8 cellular contexts compared by ENCODE assay signal in the genomic region with DNA sequence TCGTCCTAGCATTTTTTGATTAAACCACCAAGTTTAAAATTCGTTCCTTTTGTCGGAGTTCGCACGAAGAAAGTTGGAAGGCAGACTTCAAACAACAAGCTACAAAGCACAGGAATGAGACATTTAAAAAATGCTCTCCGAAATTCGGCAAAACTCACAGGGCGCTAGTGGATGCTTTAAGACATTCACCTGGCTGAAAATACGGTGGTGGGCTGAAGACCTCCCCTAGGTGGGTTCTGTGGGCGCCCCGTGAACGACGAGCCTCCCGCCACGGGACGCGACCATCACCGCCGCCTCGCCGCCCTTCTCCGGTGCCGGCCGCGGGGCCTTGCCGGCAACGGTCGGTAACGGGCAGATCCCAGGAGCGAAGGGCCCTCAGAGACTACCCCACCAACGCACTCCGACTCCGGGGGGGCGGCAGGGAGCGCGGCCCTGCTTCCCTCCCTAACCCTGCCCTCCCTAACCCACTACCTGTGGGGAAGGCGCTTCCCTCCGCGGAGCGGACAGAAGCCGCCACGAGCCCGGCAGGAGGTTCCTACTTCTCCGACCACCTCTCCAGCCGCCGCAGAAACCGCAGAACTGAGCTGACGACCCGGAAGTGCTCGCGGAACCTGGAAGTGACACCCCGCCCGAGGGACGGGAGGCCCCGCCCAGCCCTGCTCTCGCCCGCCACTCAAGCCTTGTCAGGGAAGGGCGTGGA. TPM values are rescaled to one million over a fixed set of nuclear protein-coding genes. Genes with fewer than 3 reads are reported as not detected.
A peak's percentile ranks its signal among the peaks of the same experiment; 100 is the strongest.
DNase-seq lines count a peak whose midpoint lies in the region; ATAC-seq and TF ChIP-seq lines count a peak whose summit lies in the region.

A gene with protein sequence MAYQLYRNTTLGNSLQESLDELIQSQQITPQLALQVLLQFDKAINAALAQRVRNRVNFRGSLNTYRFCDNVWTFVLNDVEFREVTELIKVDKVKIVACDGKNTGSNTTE (minus strand): TSS at position 581 of the 700 bp plus-strand sequence. CDS start 5,238 bp downstream, outside the sequence.

- H3K79me2 ChIP-seq in GM23338 (replicated peaks; ENCODE audit: insufficient read depth): peaks cover 50% of the 10 kb centered on the region

- peak; percentile 99 for ATAC-seq in GM23338

- peak within 1 kb of the TSS; percentile 70 for H3K4me3 ChIP-seq in GM23338
- peak within 1 kb of the TSS; percentile 82 to 96 (median 89) for H3K4me3 ChIP-seq in esophagus squamous epithelium
- peak within 1 kb of the TSS; percentile 90 to 92 for H3K4me3 ChIP-seq in muscle layer of duodenum (ENCODE audit: low read depth in 1 of 2, low read length in 2 of 2)

- H3F3A ChIP-seq in GM23338 (replicated peaks; ENCODE audit: low read depth): no peaks in the 10 kb centered on the region

- peak in 2 of 4 donors; percentile 47 to 70 for TF ChIP-seq POLR2A in esophagus squamous epithelium (IDR thresholded peaks at IDR 0.05)

- 0% methylated on average over 14 to 30 of the region's 58 CpGs for WGBS in esophagus squamous epithelium, 2 donors

- no peaks in the 10 kb centered on the region for H3K9me2 ChIP-seq in GM23338 (ENCODE audit: insufficient read depth)

- peaks cover 23% of the 10 kb centered on the region for H4K20me1 ChIP-seq in GM23338 (replicated peaks; ENCODE audit: insufficient read depth)

- peaks cover 15% of the 10 kb centered on the region for H3K36me3 ChIP-seq in GM23338 (ENCODE audit: insufficient read depth)
- H3K36me3 ChIP-seq in esophagus squamous epithelium: peaks cover 0 to 44% (median 0%) of the 10 kb centered on the region in 3 donors
- peaks cover 11 to 17% of the 10 kb centered on the region in 2 donors for H3K36me3 ChIP-seq in muscle layer of duodenum (ENCODE audit: control insufficient read depth in 1 of 2, insufficient read depth in 2 of 2, low read length in 2 of 2)

- H3K27ac ChIP-seq in GM23338 (ENCODE audit: low read depth): peak within 1 kb of the TSS; percentile 78; the same call in 1 of the 2 replicates
- peak within 1 kb of the TSS; percentile 87 to 92 (median 90) for H3K27ac ChIP-seq in esophagus squamous epithelium
- H3K27ac ChIP-seq in muscle layer of duodenum (ENCODE audit: low read length): peak within 1 kb of the TSS; percentile 59

- peaks cover 2% of the 10 kb centered on the region; the same call in 1 of the 3 replicates for H3K9me3 Mint-ChIP-seq in GM23338

- H3K27ac Mint-ChIP-seq in GM23338: peak within 1 kb of the TSS; percentile 82; the same call in 1 of the 2 replicates

- H3K9me3 ChIP-seq in esophagus squamous epithelium (no peaks in the 10 kb centered on the region), muscle layer of duodenum (ENCODE audit: control insufficient read depth in 1 of 2, low read length in 2 of 2) (no peaks in the 10 kb centered on the region)

- peak within 1 kb of the TSS; percentile 49 for H2AFZ ChIP-seq in GM23338

- TF ChIP-seq CTCF in GM23338 (conservative IDR thresholded peaks at IDR 0.05; ENCODE audit: low read depth in 2 of 2): no peak
- no peak for TF ChIP-seq CTCF in esophagus squamous epithelium (IDR thresholded peaks at IDR 0.05)

- H3K4me1 Mint-ChIP-seq in GM23338: no peaks in the 10 kb centered on the region

- peaks cover 10% of the 10 kb centered on the region; the same call in 1 of the 2 replicates for H3K4me1 ChIP-seq in GM23338 (ENCODE audit: insufficient read depth)
- peaks cover 5 to 26% (median 9%) of the 10 kb centered on the region in 3 donors for H3K4me1 ChIP-seq in esophagus squamous epithelium
- H3K4me1 ChIP-seq in muscle layer of duodenum (ENCODE audit: control insufficient read depth in 1 of 2, insufficient read depth in 2 of 2, low read length in 2 of 2): peaks cover 7 to 24% of the 10 kb centered on the region in 2 donors

- no peaks in the 10 kb centered on the region for H3K27me3 ChIP-seq in GM23338 (ENCODE audit: insufficient read depth)
- no peaks in the 10 kb centered on the region for H3K27me3 ChIP-seq in esophagus squamous epithelium
- H3K27me3 ChIP-seq in muscle layer of duodenum (ENCODE audit: low read depth, low read length): no peaks in the 10 kb centered on the region

- DNase-seq in Daoy (ENCODE audit: low read depth) (peak; percentile 97), GM23338 (ENCODE audit: low spot score) (peak; percentile 98), Kasumi-1 (lab: John Stamatoyannopoulos, UW) (peak; percentile 88 to 96), RKO (ENCODE audit: low spot score) (peak; percentile 92), activated T-helper 1 cell treated with Interleukin-2 at 50 U/mL for 16 hours (ENCODE audit: low read depth) (peak; percentile 87), esophagus squamous epithelium (lab: John Stamatoyannopoulos, UW) (peak; percentile 78)
- peak; percentile 90 for DNase-seq in stimulated activated CD8-positive, alpha-beta memory T cell treated with anti-CD3 and anti-CD28 coated beads, Interleukin-7, amount 100 ng/mL, for 24 hours (ENCODE audit: low read depth)

- no peak within 1 kb of the TSS; the same call in 2 of the 3 replicates for H3K4me3 Mint-ChIP-seq in GM23338

- peaks cover 5% of the 10 kb centered on the region for H3K36me3 Mint-ChIP-seq in GM23338 (ENCODE audit: low read depth)

- intact Hi-C loops in esophagus squamous epithelium (cut with DNase I): no loop called here

- no peaks in the 10 kb centered on the region for H3K27me3 Mint-ChIP-seq in GM23338 (ENCODE audit: insufficient read depth, low read depth, poor library complexity)

- H3K4me2 ChIP-seq in GM23338: peak within 1 kb of the TSS; percentile 84

TF ChIP-seq in GM23338, 12 proteins besides CTCF, POLR2A, EP300 and RAD21 (continues in another document):
- TF ChIP-seq POLR2AphosphoS5 (IDR thresholded peaks at IDR 0.05; ENCODE audit: low read depth): peak; percentile 92
- peak; percentile 76 for TF ChIP-seq CREB1 (CRISPR knock-in tag; IDR thresholded peaks at IDR 0.05; ENCODE audit: low read depth)
- no peak for TF ChIP-seq NANOG (IDR thresholded peaks at IDR 0.05; ENCODE audit: borderline replicate concordance)
- TF ChIP-seq, protein P1, sequence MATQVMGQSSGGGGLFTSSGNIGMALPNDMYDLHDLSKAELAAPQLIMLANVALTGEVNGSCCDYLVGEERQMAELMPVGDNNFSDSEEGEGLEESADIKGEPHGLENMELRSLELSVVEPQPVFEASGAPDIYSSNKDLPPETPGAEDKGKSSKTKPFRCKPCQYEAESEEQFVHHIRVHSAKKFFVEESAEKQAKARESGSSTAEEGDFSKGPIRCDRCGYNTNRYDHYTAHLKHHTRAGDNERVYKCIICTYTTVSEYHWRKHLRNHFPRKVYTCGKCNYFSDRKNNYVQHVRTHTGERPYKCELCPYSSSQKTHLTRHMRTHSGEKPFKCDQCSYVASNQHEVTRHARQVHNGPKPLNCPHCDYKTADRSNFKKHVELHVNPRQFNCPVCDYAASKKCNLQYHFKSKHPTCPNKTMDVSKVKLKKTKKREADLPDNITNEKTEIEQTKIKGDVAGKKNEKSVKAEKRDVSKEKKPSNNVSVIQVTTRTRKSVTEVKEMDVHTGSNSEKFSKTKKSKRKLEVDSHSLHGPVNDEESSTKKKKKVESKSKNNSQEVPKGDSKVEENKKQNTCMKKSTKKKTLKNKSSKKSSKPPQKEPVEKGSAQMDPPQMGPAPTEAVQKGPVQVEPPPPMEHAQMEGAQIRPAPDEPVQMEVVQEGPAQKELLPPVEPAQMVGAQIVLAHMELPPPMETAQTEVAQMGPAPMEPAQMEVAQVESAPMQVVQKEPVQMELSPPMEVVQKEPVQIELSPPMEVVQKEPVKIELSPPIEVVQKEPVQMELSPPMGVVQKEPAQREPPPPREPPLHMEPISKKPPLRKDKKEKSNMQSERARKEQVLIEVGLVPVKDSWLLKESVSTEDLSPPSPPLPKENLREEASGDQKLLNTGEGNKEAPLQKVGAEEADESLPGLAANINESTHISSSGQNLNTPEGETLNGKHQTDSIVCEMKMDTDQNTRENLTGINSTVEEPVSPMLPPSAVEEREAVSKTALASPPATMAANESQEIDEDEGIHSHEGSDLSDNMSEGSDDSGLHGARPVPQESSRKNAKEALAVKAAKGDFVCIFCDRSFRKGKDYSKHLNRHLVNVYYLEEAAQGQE (IDR thresholded peaks at IDR 0.05; ENCODE audit: unreplicated experiment): peak; percentile 6
- TF ChIP-seq, protein P2, sequence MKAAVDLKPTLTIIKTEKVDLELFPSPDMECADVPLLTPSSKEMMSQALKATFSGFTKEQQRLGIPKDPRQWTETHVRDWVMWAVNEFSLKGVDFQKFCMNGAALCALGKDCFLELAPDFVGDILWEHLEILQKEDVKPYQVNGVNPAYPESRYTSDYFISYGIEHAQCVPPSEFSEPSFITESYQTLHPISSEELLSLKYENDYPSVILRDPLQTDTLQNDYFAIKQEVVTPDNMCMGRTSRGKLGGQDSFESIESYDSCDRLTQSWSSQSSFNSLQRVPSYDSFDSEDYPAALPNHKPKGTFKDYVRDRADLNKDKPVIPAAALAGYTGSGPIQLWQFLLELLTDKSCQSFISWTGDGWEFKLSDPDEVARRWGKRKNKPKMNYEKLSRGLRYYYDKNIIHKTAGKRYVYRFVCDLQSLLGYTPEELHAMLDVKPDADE (IDR thresholded peaks at IDR 0.05): peak; percentile 63; the same call in 1 of the 2 replicates
- no peak for TF ChIP-seq JUNB (IDR thresholded peaks at IDR 0.05; ENCODE audit: unreplicated experiment)
- TF ChIP-seq EZH2 (IDR thresholded peaks at IDR 0.05; ENCODE audit: low read depth, unreplicated experiment): no peak

RNA-seq across cellular contexts. Expression of the gene that starts here (rescaled TPM):
- total RNA-seq in Daoy (2014; rRNA removed; shearing (Covaris generic)): 76.7 and 132 TPM in 2 replicates
- 40.7 and 45.9 TPM in 2 replicates for total RNA-seq in GM23338 (2014; rRNA removed; shearing (Covaris generic))
- 420 and 424 TPM in 2 replicates for polyA plus RNA-seq in GM23338 (2016; fragmentation: Nextera tagmentation; extraction: Ambion mirVana)
- total RNA-seq in esophagus squamous epithelium: 10 to 100 TPM; 18.7 to 35.7 (median 28.2) TPM

Comparison
In these comparisons a context has a peak if more than half of its experiments do, and no peak if none do; other contexts are left out.
1. Peak in every context shown above with its lines: DNase-seq, ATAC-seq, H3K4me3 ChIP-seq and H3K27ac ChIP-seq.